18 cellular contexts compared by ENCODE assay signal in the genomic region with DNA sequence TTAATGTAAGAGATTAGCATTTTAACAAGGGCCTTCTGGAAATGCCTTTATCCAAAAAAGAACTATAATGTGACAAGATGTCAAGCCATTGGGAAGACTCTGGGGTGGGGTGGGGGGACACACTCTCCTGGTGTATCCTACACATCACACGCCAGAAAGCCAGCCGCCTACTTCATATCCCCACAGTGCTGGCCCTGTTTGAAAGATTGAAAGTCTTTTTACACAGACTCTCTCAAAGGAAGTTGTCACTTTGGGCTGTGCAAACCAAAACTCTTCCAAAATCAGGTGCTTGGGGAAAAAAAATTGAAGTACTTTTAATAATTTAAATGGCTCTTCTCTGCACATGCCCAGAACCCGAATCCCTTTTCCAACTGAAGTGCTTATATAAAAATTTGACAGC.
"Had no signal": no experiment of that assay in that cellular context is flagged by ENCODE, and none has a peak within 500 bp of the region (broad histone marks: within the 10 kb centered on the region; RNA-seq: fewer than 3 reads in every experiment).

No MANE protein-coding gene starts in this region.

- H3K9me3 Mint-ChIP-seq: central memory CD8-positive, alpha-beta T cell; neural progenitor cell had no signal

- ATAC-seq: body of pancreas, gastrocnemius medialis, left lung had no signal

- H3K27me3 ChIP-seq: body of pancreas, gastrocnemius medialis, left lung, neural progenitor cell, ovary, tibial artery, uterus had no signal

- H3K36me3 Mint-ChIP-seq: neural progenitor cell had no signal

- H3K4me3 ChIP-seq: body of pancreas, gastrocnemius medialis, left lung, neural progenitor cell, ovary, tibial artery, uterus had no signal

- H3K4me1 ChIP-seq: gastrocnemius medialis, left lung, tibial artery, uterus had no signal

- DNase-seq: activated CD4-positive, alpha-beta T cell treated with anti-CD3 and anti-CD28 coated beads for 4 hours; activated effector memory CD4-positive, alpha-beta T cell treated with anti-CD3 and anti-CD28 coated beads, Interleukin-2, amount 50 U/mL, for 16 hours; activated T-cell treated with anti-CD3 and anti-CD28 coated beads, Interleukin-2, amount 50 U/mL, for 1 hour; amniotic stem cell; body of pancreas; effector memory CD4-positive, alpha-beta T cell; gastrocnemius medialis; left lung; ovary; stimulated activated CD4-positive, alpha-beta T cell treated with anti-CD3 and anti-CD28 coated beads, Interleukin-4, amount 100 ng/mL, for 24 hours; SW 1271; T1000; tibial artery; uterus had no signal

- H3K27me3 Mint-ChIP-seq: central memory CD8-positive, alpha-beta T cell had no signal

- H3K27ac ChIP-seq: body of pancreas, epithelial cell of prostate, gastrocnemius medialis, left lung, neural progenitor cell, ovary, tibial artery, uterus, VCaP had no signal

- H3K4me3 Mint-ChIP-seq: central memory CD8-positive, alpha-beta T cell; neural progenitor cell had no signal

- H3K27ac Mint-ChIP-seq: neural progenitor cell had no signal

- H3K9me3 ChIP-seq: body of pancreas, gastrocnemius medialis, left lung, tibial artery, uterus had no signal

- H3K36me3 ChIP-seq: gastrocnemius medialis, left lung, neural progenitor cell, ovary, tibial artery, uterus had no signal
